In the genomic region with DNA sequence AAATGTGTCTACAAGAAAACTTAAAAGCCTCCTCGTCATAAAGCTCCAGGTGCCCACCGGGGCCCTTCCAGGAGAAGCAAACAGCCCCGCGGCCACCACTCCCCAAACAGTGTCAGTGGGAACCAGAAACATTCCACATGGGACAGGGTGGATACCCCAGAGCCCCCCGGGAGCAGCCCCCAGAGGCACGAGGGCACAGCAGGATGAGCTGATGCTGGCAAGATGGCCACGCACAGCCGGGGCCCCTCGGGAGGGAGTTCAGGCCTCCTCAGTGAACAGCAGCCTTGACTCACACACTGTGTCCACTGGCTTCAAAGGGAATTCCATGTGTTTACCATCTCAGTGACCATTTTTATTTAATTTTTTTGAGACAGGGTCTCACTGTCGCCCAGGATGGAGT, we compare ENCODE assay signal across 14 cellular contexts. TPM values are rescaled to one million over a fixed set of nuclear protein-coding genes. Genes with fewer than 3 reads are reported as not detected.
DNase-seq lines count a peak whose midpoint lies in the region; ATAC-seq and TF ChIP-seq lines count a peak whose summit lies in the region.
"Had no signal": no experiment of that assay in that cellular context is flagged by ENCODE, and none has a peak within 500 bp of the region (broad histone marks: within the 10 kb centered on the region; RNA-seq: fewer than 3 reads in every experiment).

No MANE protein-coding gene starts in this region.

- H3K4me3 ChIP-seq in heart right ventricle (no peak overlapping the region), choroid plexus epithelial cell (ENCODE audit: low read depth, low read length) (no peak overlapping the region), mucosa of rectum (ENCODE audit: low read length in 2 of 2) (no peak overlapping the region)

- no peak overlapping the region for H3K9ac ChIP-seq in mucosa of rectum (ENCODE audit: low read depth in 1 of 2, low read length in 2 of 2)

- no peaks in the 10 kb centered on the region for H3K36me3 Mint-ChIP-seq in T-cell
- no peaks in the 10 kb centered on the region for H3K36me3 Mint-ChIP-seq in activated CD8-positive, alpha-beta T cell treated with anti-CD3 and anti-CD28 coated beads, Interleukin-2, amount 10 ng/mL, durations not matched to agents 7 days and 5 days (ENCODE audit: low read depth)

- no peak overlapping the region for H3K27ac Mint-ChIP-seq in T-cell
- H3K27ac Mint-ChIP-seq in activated CD8-positive, alpha-beta T cell treated with anti-CD3 and anti-CD28 coated beads, Interleukin-2, amount 10 ng/mL, durations not matched to agents 7 days and 5 days, result no peak overlapping the region
- H3K27ac Mint-ChIP-seq: T-helper 2 cell treated with Interferon-gamma antibody and Interleukin-4, amounts not matched to agents 5 μg/mL and 100 μg/mL, for 36 hours had no signal

- no peaks in the 10 kb centered on the region for H3K9me3 ChIP-seq in heart right ventricle
- H3K9me3 ChIP-seq in mucosa of rectum (ENCODE audit: control insufficient read depth in 2 of 2, low read length in 2 of 2), result no peaks in the 10 kb centered on the region

- CTCF ChIA-PET in T-cell (lab: Charles Lee), result no interaction called here
- CTCF ChIA-PET in activated CD8-positive, alpha-beta T cell treated with anti-CD3 and anti-CD28 coated beads, Interleukin-2, amount 10 ng/mL, durations not matched to agents 7 days and 5 days (lab: Charles Lee), result interaction anchor here (1.9 kb wide), 1 partner anchor 10 kb away, joined by 6 read pairs; the partner anchor contains the start of gene EXD3

- H3K4me3 Mint-ChIP-seq in T-cell, result peak overlapping the region in 1 of 3 donors; percentile 16
- H3K4me3 Mint-ChIP-seq in activated CD8-positive, alpha-beta T cell treated with anti-CD3 and anti-CD28 coated beads, Interleukin-2, amount 10 ng/mL, durations not matched to agents 7 days and 5 days, result no peak overlapping the region
- H3K4me3 Mint-ChIP-seq: T-helper 2 cell treated with Interferon-gamma antibody and Interleukin-4, amounts not matched to agents 5 μg/mL and 100 μg/mL, for 36 hours had no signal

- intact Hi-C loops in heart right ventricle (cut with DNase I), result no loop called here
- intact Hi-C loops in Right ventricle myocardium inferior (cut with DNase I), result no loop called here

- H3K27me3 ChIP-seq in heart right ventricle (peaks cover 0 to 6% (median 0%) of the 10 kb centered on the region in 7 donors), mucosa of rectum (ENCODE audit: control insufficient read depth in 2 of 2, insufficient read depth in 2 of 2, low read length in 2 of 2) (no peaks in the 10 kb centered on the region)

- H3K27ac ChIP-seq in heart right ventricle (peak overlapping the region; percentile 43 to 96 (median 86)), mucosa of rectum (ENCODE audit: low read depth in 2 of 2, low read length in 2 of 2) (peak overlapping the region; percentile 62 to 67)

- H3K4me1 ChIP-seq in heart right ventricle (peaks cover 12 to 72% (median 32%) of the 10 kb centered on the region in 9 donors), mucosa of rectum (ENCODE audit: control insufficient read depth in 2 of 2, insufficient read depth in 2 of 2, low read length in 2 of 2) (peaks cover 20 to 27% of the 10 kb centered on the region in 2 donors)

- 80 to 81% methylated on average over 10 of the region's 10 CpGs for WGBS in heart right ventricle, 2 donors

- H3K4me1 Mint-ChIP-seq in T-cell, result peaks cover 0 to 21% (median 14%) of the 10 kb centered on the region in 3 donors
- H3K4me1 Mint-ChIP-seq in activated CD8-positive, alpha-beta T cell treated with anti-CD3 and anti-CD28 coated beads, Interleukin-2, amount 10 ng/mL, durations not matched to agents 7 days and 5 days (ENCODE audit: low read depth), result peaks cover 33% of the 10 kb centered on the region

- ATAC-seq in heart right ventricle, result no peak
- ATAC-seq in Right ventricle myocardium inferior, result no peak
- ATAC-seq in HG02840 (IDR thresholded peaks at IDR 0.05; ENCODE audit: low FRiP score, unreplicated experiment), result no peak
- ATAC-seq in T-cell (replicated peaks in 1 of 4), result no peak
- no peak for ATAC-seq in activated CD8-positive, alpha-beta T cell treated with anti-CD3 and anti-CD28 coated beads, Interleukin-2, amount 10 ng/mL, durations not matched to agents 7 days and 5 days

- no peaks in the 10 kb centered on the region for H3K27me3 Mint-ChIP-seq in T-cell
- H3K27me3 Mint-ChIP-seq in activated CD8-positive, alpha-beta T cell treated with anti-CD3 and anti-CD28 coated beads, Interleukin-2, amount 10 ng/mL, durations not matched to agents 7 days and 5 days (ENCODE audit: low read depth), result no peaks in the 10 kb centered on the region

- H3K36me3 ChIP-seq in heart right ventricle, result peaks cover 0 to 5% (median 0%) of the 10 kb centered on the region in 9 donors
- H3K36me3 ChIP-seq in mucosa of rectum (ENCODE audit: control insufficient read depth in 2 of 2, insufficient read depth in 2 of 2, low read length in 2 of 2), result no peaks in the 10 kb centered on the region

- POLR2A ChIA-PET in T-cell (lab: Charles Lee), result no interaction called here
- POLR2A ChIA-PET in activated CD8-positive, alpha-beta T cell treated with anti-CD3 and anti-CD28 coated beads, Interleukin-2, amount 10 ng/mL, durations not matched to agents 7 days and 5 days (lab: Charles Lee), result interaction anchor here (0.7 to 0.8 kb wide), 2 partner anchors 10 to 47 kb away, joined by 3 to 4 read pairs; partner anchors contain the start of gene NSMF

- no peak for TF ChIP-seq CTCF in heart right ventricle (IDR thresholded peaks at IDR 0.05)
- TF ChIP-seq CTCF in choroid plexus epithelial cell (conservative IDR thresholded peaks at IDR 0.05; ENCODE audit: low read depth, low read length), result no peak

- no peak for DNase-seq in heart right ventricle
- no peak for DNase-seq in Right ventricle myocardium inferior (ENCODE audit: missing footprints)
- DNase-seq in choroid plexus epithelial cell (ENCODE audit: low read depth), result peak; percentile 51
- no peak for DNase-seq in kidney tubule cell (ENCODE audit: low spot score)
- DNase-seq in T-cell, result no peak
- DNase-seq in activated CD8-positive, alpha-beta T cell treated with anti-CD3 and anti-CD28 coated beads, Interleukin-2, amount 10 ng/mL, durations not matched to agents 7 days and 5 days, result no peak
- DNase-seq: activated naive CD4-positive, alpha-beta T cell; caudate nucleus; retina had no signal

- no peaks in the 10 kb centered on the region for H3K9me3 Mint-ChIP-seq in T-cell
- no peaks in the 10 kb centered on the region for H3K9me3 Mint-ChIP-seq in activated CD8-positive, alpha-beta T cell treated with anti-CD3 and anti-CD28 coated beads, Interleukin-2, amount 10 ng/mL, durations not matched to agents 7 days and 5 days (ENCODE audit: insufficient read depth)
- H3K9me3 Mint-ChIP-seq: T-helper 2 cell treated with Interferon-gamma antibody and Interleukin-4, amounts not matched to agents 5 μg/mL and 100 μg/mL, for 36 hours had no signal

RNA-seq across cellular contexts. Expression of gene EXD3, which starts 10.5 kb away (rescaled TPM):
- 10 to 100 TPM in 3 of 10 donors, 1 to 10 TPM in 7; 7.8 to 14.0 (median 9.2) TPM for total RNA-seq in heart right ventricle
- polyA plus RNA-seq in heart right ventricle, result 10 to 100 TPM in 1 of 2 donors, 1 to 10 TPM in 1; 5.8 to 33.0 TPM
- total RNA-seq in Right ventricle myocardium inferior, result 6.8 TPM
- 10 to 100 TPM; 18.5 to 43.8 (median 38.0) TPM for total RNA-seq in T-cell
- 10 to 100 TPM in 1 of 2 experiments, 1 to 10 TPM in 1; 10.0 to 10.9 TPM for total RNA-seq in activated CD8-positive, alpha-beta T cell treated with anti-CD3 and anti-CD28 coated beads, Interleukin-2, amount 10 ng/mL, durations not matched to agents 7 days and 5 days

RNA-seq across cellular contexts. Expression of gene NOXA1, which starts 10.8 kb away (rescaled TPM):
- total RNA-seq in heart right ventricle (1 to 10 TPM; 2.5 to 5.3 (median 3.0) TPM), Right ventricle myocardium inferior (2.2 TPM), T-cell (10 to 100 TPM in 2 of 5 donors, 1 to 10 TPM in 3; 6.4 to 11.7 (median 8.1) TPM)
- 10 to 100 TPM in 1 of 2 donors, under 1 TPM in 1; 0.62 to 10.6 TPM for polyA plus RNA-seq in heart right ventricle
- under 1 TPM; 0.52 to 0.58 TPM for total RNA-seq in activated CD8-positive, alpha-beta T cell treated with anti-CD3 and anti-CD28 coated beads, Interleukin-2, amount 10 ng/mL, durations not matched to agents 7 days and 5 days

RNA-seq across cellular contexts. Expression of gene ENTPD8, which starts 28.7 kb away (rescaled TPM):
- total RNA-seq in heart right ventricle, result not detected
- polyA plus RNA-seq in heart right ventricle, result under 1 TPM; 0.03 to 0.15 TPM
- total RNA-seq in Right ventricle myocardium inferior, result not detected
- not detected for total RNA-seq in T-cell
- total RNA-seq in activated CD8-positive, alpha-beta T cell treated with anti-CD3 and anti-CD28 coated beads, Interleukin-2, amount 10 ng/mL, durations not matched to agents 7 days and 5 days, result not detected
- total RNA-seq: activated CD8-positive, alpha-beta memory T cell treated with anti-CD3 and anti-CD28 coated beads for 36 hours; epithelial cell of proximal tubule had no signal

RNA-seq across cellular contexts. Expression of gene NSMF, which starts 46.7 kb away (rescaled TPM):
- 10 to 100 TPM in 4 of 10 donors, 1 to 10 TPM in 6; 5.3 to 17.0 (median 9.0) TPM for total RNA-seq in heart right ventricle
- polyA plus RNA-seq in heart right ventricle, result 10 to 100 TPM; 18.3 to 29.3 TPM
- total RNA-seq in Right ventricle myocardium inferior, result 11.5 TPM
- 10 to 100 TPM; 40.5 to 89.5 (median 51.7) TPM for total RNA-seq in T-cell
- total RNA-seq in activated CD8-positive, alpha-beta T cell treated with anti-CD3 and anti-CD28 coated beads, Interleukin-2, amount 10 ng/mL, durations not matched to agents 7 days and 5 days, result 10 to 100 TPM; 55.0 to 59.0 TPM
